1 cellular context compared by ENCODE assay signal in the genomic region with DNA sequence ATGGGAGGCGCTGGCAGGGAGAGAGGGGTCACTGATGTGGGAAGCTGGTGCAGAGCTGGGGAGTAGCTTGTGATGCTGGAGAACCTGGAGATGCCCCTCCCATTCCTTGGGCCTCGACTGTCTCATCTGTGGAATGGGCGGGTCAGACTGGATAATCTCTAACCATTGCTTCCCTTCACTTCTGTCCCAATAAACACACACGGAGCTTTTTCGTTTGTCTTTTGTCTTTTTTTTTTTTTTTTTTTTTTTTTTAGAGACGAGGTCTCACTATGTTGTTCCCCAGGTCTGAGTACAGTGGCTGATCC.
TF ChIP-seq lines count a peak whose summit lies in the region.

No MANE protein-coding gene starts in this region.

TF ChIP-seq in endothelial cell of umbilical vein, 7 proteins besides CTCF, POLR2A, EP300 and RAD21 (continued from another document):
- no peak for TF ChIP-seq JUN (IDR thresholded peaks at IDR 0.05; ENCODE audit: borderline replicate concordance, insufficient read depth, insufficient read length, low read depth)
TF ChIP-seq in endothelial cell of umbilical vein: peak in this region for 0.
